ENCODE assay signal across 10 cellular contexts in the genomic region with DNA sequence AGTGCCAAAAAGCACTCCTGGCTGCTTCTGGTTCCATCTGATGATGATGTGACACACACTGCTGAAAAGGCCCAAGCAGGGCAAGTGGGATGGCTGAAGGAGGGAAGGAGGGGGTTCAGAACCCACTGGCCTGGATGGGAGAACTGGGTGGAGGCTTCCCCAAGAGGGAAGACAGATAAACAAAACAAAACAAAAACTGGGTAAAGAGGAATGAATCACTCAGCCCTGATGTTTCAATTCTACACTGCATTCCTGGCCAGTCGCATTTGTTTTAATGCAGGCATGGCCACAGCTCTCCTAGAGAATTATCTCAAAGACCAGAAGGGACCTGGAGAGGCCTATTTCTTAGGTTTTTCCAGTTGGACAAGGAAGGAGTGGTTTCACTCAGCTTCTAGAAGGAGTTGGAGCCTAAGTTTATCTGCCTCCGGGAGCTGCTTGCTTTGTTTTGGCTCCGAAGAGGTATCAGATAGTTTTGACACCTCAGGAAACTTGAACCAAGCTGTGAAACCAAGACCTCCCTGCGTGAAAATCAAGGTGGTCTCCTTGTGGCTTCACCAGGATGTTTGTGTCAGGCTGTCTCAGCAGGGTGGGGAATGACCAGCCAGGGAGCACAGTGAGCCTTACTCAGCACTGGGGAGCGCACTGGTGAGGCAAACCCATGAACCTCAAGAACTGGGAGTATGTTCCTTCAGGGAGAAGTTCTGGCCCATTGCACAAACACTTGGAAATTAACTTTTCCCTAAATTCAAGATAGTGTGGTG. TPM values are rescaled to one million over a fixed set of nuclear protein-coding genes. Genes with fewer than 3 reads are reported as not detected.
DNase-seq lines count a peak whose midpoint lies in the region; ATAC-seq and TF ChIP-seq lines count a peak whose summit lies in the region.
"Had no signal": no experiment of that assay in that cellular context is flagged by ENCODE, and none has a peak within 500 bp of the region (broad histone marks: within the 10 kb centered on the region; RNA-seq: fewer than 3 reads in every experiment).

No MANE protein-coding gene starts in this region.

- peaks cover 22% of the 10 kb centered on the region for H3K4me1 Mint-ChIP-seq in activated CD8-positive, alpha-beta T cell treated with anti-CD3 and anti-CD28 coated beads, Interleukin-2, amount 10 ng/mL, durations not matched to agents 7 days and 5 days (ENCODE audit: low read depth)

- H3K27ac ChIP-seq in GM23248 (peak overlapping the region; percentile 99), smooth muscle cell (ENCODE audit: low read depth) (peak overlapping the region; percentile 98), Peyer's patch (peak overlapping the region in 2 of 4 donors; percentile 17 to 53)

- WGBS in GM23248 (ENCODE audit: low coverage in 1 of 2, low lambda C conversion rate in 2 of 2, missing lambda C conversion rate in 2 of 2), 2 experiments: 41 to 43% methylated on average over 5 of the region's 5 CpGs
- 75% methylated on average over 5 of the region's 5 CpGs for WGBS in smooth muscle cell (ENCODE audit: low lambda C conversion rate)

- H3K79me2 ChIP-seq in GM23248 (ENCODE audit: insufficient read depth): peaks cover 29% of the 10 kb centered on the region
- no peaks in the 10 kb centered on the region for H3K79me2 ChIP-seq in smooth muscle cell (ENCODE audit: low read depth)

- intact Hi-C loops in posterior cingulate gyrus (cut with DNase I): no loop called here

- peak overlapping the region; percentile 80 for H3K27ac Mint-ChIP-seq in activated CD8-positive, alpha-beta T cell treated with anti-CD3 and anti-CD28 coated beads, Interleukin-2, amount 10 ng/mL, durations not matched to agents 7 days and 5 days

- H3K4me2 ChIP-seq in GM23248 (ENCODE audit: unreplicated experiment): peak overlapping the region; percentile 33
- no peak overlapping the region for H3K4me2 ChIP-seq in smooth muscle cell

- H3K4me1 ChIP-seq in GM23248 (ENCODE audit: insufficient read depth) (peaks cover 60% of the 10 kb centered on the region), smooth muscle cell (ENCODE audit: low read depth) (peaks cover 4% of the 10 kb centered on the region), Peyer's patch (no peaks in the 10 kb centered on the region)

- TF ChIP-seq CTCF in foreskin fibroblast (IDR thresholded peaks at IDR 0.05; ENCODE audit: low read depth, low read length): no peak
- no peak for TF ChIP-seq CTCF in smooth muscle cell (IDR thresholded peaks at IDR 0.05; ENCODE audit: borderline replicate concordance, insufficient read depth, poor library complexity, severe bottlenecking)
- TF ChIP-seq CTCF in Peyer's patch (IDR thresholded peaks at IDR 0.05): no peak

- ATAC-seq in activated CD8-positive, alpha-beta T cell treated with anti-CD3 and anti-CD28 coated beads, Interleukin-2, amount 10 ng/mL, durations not matched to agents 7 days and 5 days: no peak
- no peak for ATAC-seq in GM21825 (IDR thresholded peaks at IDR 0.05; ENCODE audit: unreplicated experiment)

- H2AFZ ChIP-seq in GM23248: no peak overlapping the region
- H2AFZ ChIP-seq in smooth muscle cell (ENCODE audit: low read depth): no peak overlapping the region

- H3K27me3 Mint-ChIP-seq in activated CD8-positive, alpha-beta T cell treated with anti-CD3 and anti-CD28 coated beads, Interleukin-2, amount 10 ng/mL, durations not matched to agents 7 days and 5 days (ENCODE audit: low read depth): no peaks in the 10 kb centered on the region

- DNase-seq in GM23248 (peak; percentile 89), foreskin fibroblast (peak; percentile 72 to 80), smooth muscle cell (lab: John Stamatoyannopoulos, UW; ENCODE audit: unreplicated experiment) (no peak), Peyer's patch (no peak), posterior cingulate gyrus (no peak), NCI-H526 treated with DMSO at 0.1 percent for 48 hours (lab: John Stamatoyannopoulos, UW) (no peak)
- no peak for DNase-seq in activated CD8-positive, alpha-beta T cell treated with anti-CD3 and anti-CD28 coated beads, Interleukin-2, amount 10 ng/mL, durations not matched to agents 7 days and 5 days
- DNase-seq: central memory CD4-positive, alpha-beta T cell; NCI-H2171 treated with DMSO at 0.1 percent for 48 hours had no signal

- H3K9me3 ChIP-seq in GM23248 (ENCODE audit: low read depth) (no peaks in the 10 kb centered on the region), smooth muscle cell (replicated peaks; ENCODE audit: low read depth) (no peaks in the 10 kb centered on the region), Peyer's patch (no peaks in the 10 kb centered on the region)

- no peak overlapping the region for H3K4me3 Mint-ChIP-seq in activated CD8-positive, alpha-beta T cell treated with anti-CD3 and anti-CD28 coated beads, Interleukin-2, amount 10 ng/mL, durations not matched to agents 7 days and 5 days

- H4K20me1 ChIP-seq in GM23248 (ENCODE audit: insufficient read depth): no peaks in the 10 kb centered on the region
- H4K20me1 ChIP-seq in smooth muscle cell (ENCODE audit: low read depth): no peaks in the 10 kb centered on the region

- H3K4me3 ChIP-seq in GM23248 (no peak overlapping the region), foreskin fibroblast (ENCODE audit: low read depth in 1 of 2, low read length in 2 of 2) (no peak overlapping the region), smooth muscle cell (no peak overlapping the region), Peyer's patch (no peak overlapping the region)

- H3F3A ChIP-seq in GM23248 (ENCODE audit: insufficient read depth) (peaks cover 63% of the 10 kb centered on the region), smooth muscle cell (ENCODE audit: low read depth) (peaks cover 2% of the 10 kb centered on the region)

- POLR2A ChIA-PET in activated CD8-positive, alpha-beta T cell treated with anti-CD3 and anti-CD28 coated beads, Interleukin-2, amount 10 ng/mL, durations not matched to agents 7 days and 5 days (lab: Charles Lee): interaction anchor here (0.6 to 1.3 kb wide), 3 partner anchors 16 to 740 kb away, joined by 3 read pairs; no protein-coding TSS in a partner anchor

- peaks cover 26% of the 10 kb centered on the region for H3K36me3 ChIP-seq in GM23248 (ENCODE audit: low read depth)
- H3K36me3 ChIP-seq in smooth muscle cell (ENCODE audit: low read depth): no peaks in the 10 kb centered on the region
- peaks cover 0 to 91% (median 0%) of the 10 kb centered on the region in 3 donors for H3K36me3 ChIP-seq in Peyer's patch

- CTCF ChIA-PET in activated CD8-positive, alpha-beta T cell treated with anti-CD3 and anti-CD28 coated beads, Interleukin-2, amount 10 ng/mL, durations not matched to agents 7 days and 5 days (lab: Charles Lee): interaction anchor here (0.9 to 1.5 kb wide), 2 partner anchors 30 kb away, joined by 3 read pairs; partner anchors contain the start of gene SERINC3

- peaks cover 59% of the 10 kb centered on the region for H3K36me3 Mint-ChIP-seq in activated CD8-positive, alpha-beta T cell treated with anti-CD3 and anti-CD28 coated beads, Interleukin-2, amount 10 ng/mL, durations not matched to agents 7 days and 5 days (ENCODE audit: low read depth)

- in situ Hi-C loops in GM23248 (cut with MboI): no loop called here

- H3K9me2 ChIP-seq in GM23248 (ENCODE audit: insufficient read depth): no peaks in the 10 kb centered on the region

- H3K9me3 Mint-ChIP-seq in activated CD8-positive, alpha-beta T cell treated with anti-CD3 and anti-CD28 coated beads, Interleukin-2, amount 10 ng/mL, durations not matched to agents 7 days and 5 days (ENCODE audit: insufficient read depth): no peaks in the 10 kb centered on the region

- no peaks in the 10 kb centered on the region for H3K27me3 ChIP-seq in GM23248 (replicated peaks; ENCODE audit: insufficient read depth)
- no peaks in the 10 kb centered on the region for H3K27me3 ChIP-seq in smooth muscle cell (ENCODE audit: low read depth)
- no peaks in the 10 kb centered on the region for H3K27me3 ChIP-seq in Peyer's patch

- H3K9ac ChIP-seq in GM23248 (peak overlapping the region; percentile 72), smooth muscle cell (ENCODE audit: low read depth) (peak overlapping the region; percentile 64)

- no peak for TF ChIP-seq POLR2A in Peyer's patch (IDR thresholded peaks at IDR 0.05)

RNA-seq across cellular contexts. Expression of gene TTPAL, which starts 16.1 kb away (rescaled TPM):
- total RNA-seq in GM23248 (2014; rRNA removed; shearing (Covaris generic)): 9.2 and 11.8 TPM in 2 replicates
- polyA plus RNA-seq in GM23248 (2016; fragmentation: Nextera tagmentation; extraction: Ambion mirVana) (19.6 and 21.4 TPM in 2 replicates), smooth muscle cell (5.8 and 10.9 TPM in 2 replicates)
- total RNA-seq in activated CD8-positive, alpha-beta T cell treated with anti-CD3 and anti-CD28 coated beads, Interleukin-2, amount 10 ng/mL, durations not matched to agents 7 days and 5 days: 10 to 100 TPM; 18.0 to 18.4 TPM
- total RNA-seq in smooth muscle cell (5.6 and 9.2 TPM in 2 replicates), Peyer's patch (10 to 100 TPM in 1 of 4 donors, 1 to 10 TPM in 3; 6.0 to 30.5 (median 8.9) TPM)

RNA-seq across cellular contexts. Expression of gene SERINC3, which starts 30.1 kb away (rescaled TPM):
- 105 and 141 TPM in 2 replicates for total RNA-seq in GM23248 (2014; rRNA removed; shearing (Covaris generic))
- polyA plus RNA-seq in GM23248 (2016; fragmentation: Nextera tagmentation; extraction: Ambion mirVana) (194 and 202 TPM in 2 replicates), smooth muscle cell (99.5 and 106 TPM in 2 replicates)
- 10 to 100 TPM; 56.3 to 57.8 TPM for total RNA-seq in activated CD8-positive, alpha-beta T cell treated with anti-CD3 and anti-CD28 coated beads, Interleukin-2, amount 10 ng/mL, durations not matched to agents 7 days and 5 days
- total RNA-seq in smooth muscle cell (84.9 and 96.0 TPM in 2 replicates), Peyer's patch (10 to 100 TPM; 24.8 to 70.0 (median 54.2) TPM)

Comparison
In these comparisons a context has a peak if more than half of its experiments do, and no peak if none do; other contexts are left out.
1. DNase-seq: peak in GM23248 (single experiment) and foreskin fibroblast (2 of 2); none in activated CD8-positive, alpha-beta T cell treated with anti-CD3 and anti-CD28 coated beads, Interleukin-2, amount 10 ng/mL, durations not matched to agents 7 days and 5 days (single experiment), smooth muscle cell (single experiment), Peyer's patch (0 of 3), posterior cingulate gyrus (0 of 10) and NCI-H526 treated with DMSO at 0.1 percent for 48 hours (single experiment).